8 cellular contexts compared by ENCODE assay signal in genomic region chr3:72821170-72821781, GRCh38. TPM values are rescaled to one million over a fixed set of nuclear protein-coding genes. Genes with fewer than 3 reads are reported as not detected.
DNase-seq lines count a peak whose midpoint lies in the region; ATAC-seq, FAIRE-seq and TF ChIP-seq lines count a peak whose summit lies in the region.

No MANE protein-coding gene starts in this region.

- no peaks in the 10 kb centered on the region for H3K9me3 Mint-ChIP-seq in T-cell

- no peaks in the 10 kb centered on the region for H3K9me3 ChIP-seq in keratinocyte (ENCODE audit: control insufficient read depth, low read depth, low read length)

- ATAC-seq in HG02973 (IDR thresholded peaks at IDR 0.05; ENCODE audit: unreplicated experiment) (peak; percentile 29), T-cell (replicated peaks in 1 of 4) (peak; percentile 79 to 86 (median 82))

- peaks cover 16% of the 10 kb centered on the region for H3K4me1 ChIP-seq in keratinocyte (ENCODE audit: control insufficient read depth, extremely low read depth, insufficient read depth, low read length)

- CTCF ChIA-PET in T-cell (lab: Charles Lee), result interaction anchor here (0.5 to 5.6 kb wide), 15 partner anchors 9 to 1895 kb away, joined by 3 to 123 read pairs (median 6); no protein-coding TSS in a partner anchor

- H3K27ac ChIP-seq in keratinocyte (ENCODE audit: control insufficient read depth, insufficient read depth, low read length), result peak overlapping the region; percentile 31

- FAIRE-seq in keratinocyte (lab: Jason Lieb, UNC), result peak; percentile 46

- H3K4me2 ChIP-seq in keratinocyte (ENCODE audit: control insufficient read depth, extremely low read depth, insufficient read depth, low read depth, low read length), result peak overlapping the region; percentile 12

- dilution Hi-C loops in keratinocyte (cut with MboI; ENCODE audit: extremely low pct_ligation_motif_present, low sequenced_read_pairs), result no loop called here

- peaks cover 0 to 4% of the 10 kb centered on the region in 2 experiments for H3K36me3 ChIP-seq in keratinocyte (ENCODE audit: control insufficient read depth in 2 of 2, extremely low read depth in 1 of 2, insufficient read depth in 2 of 2, low read length in 2 of 2)

- no peaks in the 10 kb centered on the region for H3K27me3 ChIP-seq in keratinocyte (ENCODE audit: control insufficient read depth, extremely low read depth, insufficient read depth, low read length)

- no peak overlapping the region for H2AFZ ChIP-seq in keratinocyte (ENCODE audit: control insufficient read depth, low read length)

- no peaks in the 10 kb centered on the region for H3K9me1 ChIP-seq in keratinocyte (ENCODE audit: control insufficient read depth, extremely low read depth, insufficient read depth, low read length)

- H3K4me3 ChIP-seq in GM12865 (ENCODE audit: low read depth, low read length) (no peak overlapping the region), keratinocyte (ENCODE audit: control insufficient read depth in 2 of 3, extremely low read depth in 1 of 3, insufficient read depth in 2 of 3, low read depth in 1 of 3, low read length in 3 of 3) (no peak overlapping the region)

- TF ChIP-seq CTCF in GM12865 (IDR thresholded peaks at IDR 0.05; ENCODE audit: insufficient read depth, low read depth, low read length, missing control alignments) (no peak), keratinocyte (optimal IDR thresholded peaks at IDR 0.05 in 1 of 3, IDR thresholded peaks at IDR 0.05 in 1 of 3, conservative IDR thresholded peaks at IDR 0.05 in 1 of 3; ENCODE audit: extremely low read depth in 1 of 3, insufficient read depth in 2 of 3, low read length in 3 of 3) (no peak)

- peak overlapping the region; percentile 9 for H3K9ac ChIP-seq in keratinocyte (ENCODE audit: control insufficient read depth, extremely low read depth, insufficient read depth, low read length)

- H4K20me1 ChIP-seq in keratinocyte (ENCODE audit: control insufficient read depth, extremely low read depth, insufficient read depth, low read length), result peaks cover 3% of the 10 kb centered on the region

- no peaks in the 10 kb centered on the region for H3K79me2 ChIP-seq in keratinocyte (ENCODE audit: control insufficient read depth, insufficient read depth, low read length)

- DNase-seq in GM12865 (ENCODE audit: low read depth) (peak; percentile 67), T-cell (peak in 13 of 34 experiments; percentile 1 to 33 (median 8)), keratinocyte (ENCODE audit: low read depth, low spot score) (no peak), GOT3 (lab: John Stamatoyannopoulos, UW) (no peak), activated gamma-delta T cell (lab: John Stamatoyannopoulos, UW) (no peak), 8988T (no peak), HCEC 1CT (no peak)

- H3K4me1 Mint-ChIP-seq in T-cell, result peaks cover 0 to 7% (median 0%) of the 10 kb centered on the region in 3 donors

- POLR2A ChIA-PET in T-cell (lab: Charles Lee), result no interaction called here

- no peaks in the 10 kb centered on the region for H3K27me3 Mint-ChIP-seq in T-cell

- H3K4me3 Mint-ChIP-seq in T-cell, result no peak overlapping the region

- no peak overlapping the region for H3K27ac Mint-ChIP-seq in T-cell

- peaks cover 9% of the 10 kb centered on the region for H3K36me3 Mint-ChIP-seq in T-cell

RNA-seq across cellular contexts. Expression of gene SHQ1, which starts 27.0 kb away (rescaled TPM):
- 10 to 100 TPM; 16.6 to 29.0 (median 27.8) TPM for total RNA-seq in T-cell
- polyA plus RNA-seq in keratinocyte, result 9.7 to 17.7 TPM (median 13.4 TPM) in 3 replicates
- polyA plus RNA-seq in keratinocyte (2011; ENCODE audit: low read depth), result 18.3 TPM
- 8.6 and 15.9 TPM in 2 replicates for polyA plus RNA-seq in keratinocyte (2011; cell fraction: cytosol; rRNA removed)
- 12.8 and 14.6 TPM in 2 replicates for polyA plus RNA-seq in keratinocyte (2011; cell fraction: nucleus; rRNA removed)
- 8.1 and 14.5 TPM in 2 replicates for polyA plus RNA-seq in keratinocyte (2012; ENCODE audit: low replicate concordance)
- polyA minus RNA-seq in keratinocyte, result 4.4 to 11.3 TPM (median 5.8 TPM) in 3 replicates
- 6.5 TPM for polyA minus RNA-seq in keratinocyte (2011; cell fraction: cytosol; rRNA and poly(A)+ RNA removed)
- 11.9 and 14.2 TPM in 2 replicates for polyA minus RNA-seq in keratinocyte (2011; cell fraction: nucleus; rRNA and poly(A)+ RNA removed)
